ENCODE assay signal across 22 cellular contexts in the genomic region with DNA sequence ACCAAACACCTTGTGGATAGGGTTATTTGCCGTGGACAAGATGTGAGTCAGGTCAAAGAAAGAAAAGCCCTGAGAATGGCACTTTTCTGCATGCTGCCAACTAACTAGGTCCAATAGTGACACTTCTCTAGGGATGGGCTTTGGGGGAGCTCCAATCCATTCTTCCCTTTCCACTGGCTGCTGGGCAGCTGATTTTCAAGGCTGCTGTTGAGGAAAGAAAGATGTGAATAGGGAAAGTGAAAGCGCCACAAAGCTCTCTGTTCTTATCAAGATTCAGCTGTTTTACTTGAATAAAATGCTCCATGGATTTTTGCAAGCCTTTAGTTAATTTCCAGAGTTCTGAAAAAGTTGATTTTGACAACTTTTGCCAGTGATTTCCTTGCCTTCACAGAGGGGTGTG.
DNase-seq lines count a peak whose midpoint lies in the region; ATAC-seq, FAIRE-seq and TF ChIP-seq lines count a peak whose summit lies in the region.
"Had no signal": no experiment of that assay in that cellular context is flagged by ENCODE, and none has a peak within 500 bp of the region (broad histone marks: within the 10 kb centered on the region; RNA-seq: fewer than 3 reads in every experiment).

No MANE protein-coding gene starts in this region.

- 74% methylated on average over 2 of the region's 2 CpGs for WGBS in hepatocyte (ENCODE audit: low lambda C conversion rate, missing lambda C conversion rate)
- 51 to 82% (median 65%) methylated on average over 2 of the region's 2 CpGs for WGBS in small intestine, 3 donors

- DNase-seq in M059J (ENCODE audit: low read depth): peak; percentile 4
- no peak for DNase-seq in PC-9
- DNase-seq in hepatocyte (ENCODE audit: low spot score): no peak
- DNase-seq in small intestine: peak; percentile 0
- DNase-seq in activated T-cell treated with anti-CD3 and anti-CD28 coated beads, Interleukin-2, amount 50 U/mL, for 48 hours: no peak
- DNase-seq: Caco-2; CD4-positive, CD25-positive, alpha-beta regulatory T cell; CD8-positive, alpha-beta T cell; DMS153; DND-41; GM23248; H7; HCEC 1CT had no signal

- H3F3A ChIP-seq in PC-9 (ENCODE audit: insufficient read depth, low read depth): no peaks in the 10 kb centered on the region

- TF ChIP-seq CTCF in PC-9 (conservative IDR thresholded peaks at IDR 0.05) (no peak), hepatocyte (IDR thresholded peaks at IDR 0.05; ENCODE audit: poor library complexity) (no peak)

- no TSS peak for BruUV-seq in PC-9 (replicated peaks; lab: Mats Ljungman, UMichigan)

- H4K20me1 ChIP-seq in PC-9 (ENCODE audit: insufficient read depth) (no peaks in the 10 kb centered on the region), hepatocyte (ENCODE audit: insufficient read depth, poor library complexity, severe bottlenecking) (no peaks in the 10 kb centered on the region)
- H4K20me1 ChIP-seq: BLaER1 had no signal

- H3K4me3 ChIP-seq in PC-9 (no peak overlapping the region), hepatocyte (no peak overlapping the region), small intestine (ENCODE audit: low read depth in 1 of 2, low read length in 2 of 2) (no peak overlapping the region)
- H3K4me3 ChIP-seq: BLaER1, GM23248 had no signal

- POLR2A ChIA-PET in PC-9 (lab: Charles Lee; ENCODE audit: unreplicated experiment): no interaction called here

- H3K9me2 ChIP-seq in PC-9 (ENCODE audit: insufficient read depth): no peaks in the 10 kb centered on the region
- H3K9me2 ChIP-seq in hepatocyte (replicated peaks; ENCODE audit: insufficient read depth): no peaks in the 10 kb centered on the region

- no peaks in the 10 kb centered on the region for H3K36me3 ChIP-seq in PC-9 (ENCODE audit: low read depth)
- no peaks in the 10 kb centered on the region for H3K36me3 ChIP-seq in hepatocyte (replicated peaks; ENCODE audit: insufficient read depth, low read depth)
- H3K36me3 ChIP-seq in small intestine (ENCODE audit: control insufficient read depth in 2 of 2, insufficient read depth in 2 of 2, low read length in 2 of 2): no peaks in the 10 kb centered on the region
- H3K36me3 ChIP-seq: BLaER1 had no signal

- ATAC-seq in HG02571 (IDR thresholded peaks at IDR 0.05; ENCODE audit: unreplicated experiment): no peak
- ATAC-seq in GM18502 (IDR thresholded peaks at IDR 0.05; ENCODE audit: poor library complexity, unreplicated experiment): no peak
- ATAC-seq: CD8-positive, alpha-beta T cell had no signal

- H3K4me1 ChIP-seq in PC-9 (replicated peaks; ENCODE audit: insufficient read depth) (no peaks in the 10 kb centered on the region), hepatocyte (ENCODE audit: insufficient read depth) (no peaks in the 10 kb centered on the region), small intestine (ENCODE audit: control insufficient read depth in 2 of 2, insufficient read depth in 1 of 2, low read depth in 1 of 2, low read length in 1 of 2) (no peaks in the 10 kb centered on the region)
- H3K4me1 ChIP-seq: BLaER1, Caco-2 had no signal

- CTCF ChIA-PET in PC-9 (lab: Charles Lee): no interaction called here

- H3K4me2 ChIP-seq in PC-9 (0 out of 2 replicates have a peak overlapping the region, but pooled peaks have one; percentile 11), hepatocyte (no peak overlapping the region)
- H3K4me2 ChIP-seq: BLaER1 had no signal

- no peaks in the 10 kb centered on the region for H3K79me2 ChIP-seq in PC-9 (ENCODE audit: low read depth)
- H3K79me2 ChIP-seq in hepatocyte: no peaks in the 10 kb centered on the region

- intact Hi-C loops in PC-9 (cut with micrococcal nuclease; ENCODE audit: unreplicated experiment): no loop called here

- no peak overlapping the region for H2AFZ ChIP-seq in PC-9
- no peak overlapping the region for H2AFZ ChIP-seq in hepatocyte
- H2AFZ ChIP-seq: GM23248 had no signal

- H3K27me3 ChIP-seq in PC-9 (ENCODE audit: insufficient read depth, low read depth) (no peaks in the 10 kb centered on the region), hepatocyte (no peaks in the 10 kb centered on the region), small intestine (ENCODE audit: control insufficient read depth in 2 of 2, insufficient read depth in 2 of 2, low read length in 2 of 2) (no peaks in the 10 kb centered on the region)

- FAIRE-seq in small intestine (lab: Jason Lieb, UNC): no peak
- FAIRE-seq: A204.1, G401.6, GM12892, GM19239, H1 had no signal

- no peak overlapping the region for H3K27ac ChIP-seq in PC-9
- peak overlapping the region; percentile 3 for H3K27ac ChIP-seq in hepatocyte
- H3K27ac ChIP-seq in small intestine (ENCODE audit: low read depth in 1 of 2, low read length in 1 of 2): no peak overlapping the region
- H3K27ac ChIP-seq: BLaER1, C4-2B, GM23248 had no signal

- H3K9me3 ChIP-seq in PC-9 (ENCODE audit: insufficient read depth, low read depth) (peaks cover 8% of the 10 kb centered on the region; the same call in 1 of the 2 replicates), hepatocyte (ENCODE audit: low read depth) (no peaks in the 10 kb centered on the region), small intestine (ENCODE audit: control insufficient read depth, low read depth) (no peaks in the 10 kb centered on the region)
- H3K9me3 ChIP-seq: Caco-2 had no signal

Comparison
In these comparisons a context has a peak if more than half of its experiments do, and no peak if none do; other contexts are left out.
1. DNase-seq: peak in M059J (single experiment) and small intestine (single experiment); none in PC-9 (0 of 2), hepatocyte (single experiment) and activated T-cell treated with anti-CD3 and anti-CD28 coated beads, Interleukin-2, amount 50 U/mL, for 48 hours (0 of 2).